ENCODE assay signal across 8 cellular contexts in the genomic region with DNA sequence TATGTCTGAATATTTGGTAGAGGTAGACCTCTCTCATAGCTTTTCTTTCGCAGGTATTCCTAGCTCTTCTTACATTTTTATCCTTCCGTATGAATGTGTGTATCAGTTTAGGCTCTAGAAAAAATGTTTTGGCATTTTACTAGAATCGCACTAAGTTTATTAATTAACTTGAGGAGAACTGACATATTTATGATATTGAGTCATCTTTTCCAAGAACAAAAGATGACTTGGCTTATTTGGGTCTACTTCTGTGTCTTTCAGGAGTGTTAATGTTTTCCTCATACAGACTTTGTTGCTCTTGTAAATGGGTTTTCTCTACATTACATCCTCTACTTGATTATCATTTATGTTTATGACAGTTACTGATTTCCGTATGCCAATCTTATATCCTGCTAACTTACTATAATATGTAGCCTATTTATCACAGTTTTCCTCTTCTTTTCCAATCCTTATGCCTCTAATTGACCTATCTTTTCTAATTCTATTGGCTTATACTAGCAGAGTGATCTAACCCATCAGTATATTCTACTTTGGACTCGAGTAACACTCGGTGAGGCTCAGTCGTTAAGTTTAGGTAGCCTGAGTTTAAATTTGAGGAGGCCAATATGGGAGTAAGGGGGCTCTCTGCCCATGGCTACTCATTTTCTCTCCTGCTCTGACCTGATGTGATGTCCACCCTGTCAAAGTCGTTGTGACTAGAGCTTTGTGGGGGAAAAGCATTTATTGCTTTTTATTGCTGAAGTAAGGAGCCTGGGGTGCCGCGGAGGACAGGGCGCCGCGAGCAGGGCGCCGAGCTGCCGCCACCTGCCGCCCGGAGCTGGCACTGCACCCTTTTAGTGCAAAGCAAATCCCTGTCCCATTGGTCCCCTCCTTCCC. TPM values are rescaled to one million over a fixed set of nuclear protein-coding genes. Genes with fewer than 3 reads are reported as not detected.
A peak's percentile ranks its signal among the peaks of the same experiment; 100 is the strongest.
DNase-seq lines count a peak whose midpoint lies in the region; ATAC-seq and TF ChIP-seq lines count a peak whose summit lies in the region.

No MANE protein-coding gene starts in this region.

- H3K4me3 Mint-ChIP-seq in activated B cell treated with CpG ODN at 0.5 μM for 24 hours: no peak overlapping the region

- peaks cover 15% of the 10 kb centered on the region for H3K27me3 Mint-ChIP-seq in activated B cell treated with CpG ODN at 0.5 μM for 24 hours

- no peaks in the 10 kb centered on the region for H3K36me3 Mint-ChIP-seq in activated B cell treated with CpG ODN at 0.5 μM for 24 hours (ENCODE audit: low read depth)

- POLR2A ChIA-PET in activated B cell treated with CpG ODN at 0.5 μM for 24 hours (lab: Charles Lee): interaction anchor here (0.8 to 3.1 kb wide), 4 partner anchors 48 to 100 kb away, joined by 3 to 16 read pairs (median 6); no protein-coding TSS in a partner anchor

- TF ChIP-seq CTCF in activated B cell treated with CpG ODN at 0.5 μM for 24 hours (IDR thresholded peaks at IDR 0.05): peak; percentile 78

- peak; percentile 27 for DNase-seq in NK-92 treated with Interleukin-12 subunit alpha and Interleukin-12 subunit beta, amount 100 ng/mL, for 24 hours (lab: John Stamatoyannopoulos, UW)
- DNase-seq in NK-92 (lab: John Stamatoyannopoulos, UW; ENCODE audit: unreplicated experiment) (no peak), NCI-H2171 (lab: John Stamatoyannopoulos, UW) (peak; percentile 42), activated B cell treated with CpG ODN at 0.5 μM for 24 hours (peak; percentile 68), T47D (ENCODE audit: low read depth in 1 of 2, low spot score in 1 of 2) (peak; percentile 76 to 77), islet precursor cell (peak; percentile 88)
- peak; percentile 84 for DNase-seq in stimulated activated CD4-positive, alpha-beta T cell treated with anti-CD3 and anti-CD28 coated beads, Interleukin-15, amount 100 ng/mL, for 24 hours

- intact Hi-C loops in activated B cell treated with CpG ODN at 0.5 μM for 24 hours (cut with micrococcal nuclease): loop anchor here (1.0 to 5.0 kb wide), 4 partner anchors 36 to 320 kb away; partner anchors contain the start of gene ST6GALNAC2

- in situ Hi-C loops in T47D (cut with HindIII; ENCODE audit: low pct_unique_long_range_greater_than_20kb, low sequenced_read_pairs): no loop called here

- no peaks in the 10 kb centered on the region for H3K9me3 Mint-ChIP-seq in activated B cell treated with CpG ODN at 0.5 μM for 24 hours

- peak; percentile 98 for ATAC-seq in activated B cell treated with CpG ODN at 0.5 μM for 24 hours (ENCODE audit: low read depth)
- ATAC-seq in HG03025 (IDR thresholded peaks at IDR 0.05; ENCODE audit: low FRiP score, unreplicated experiment): no peak

- no peak overlapping the region for H3K27ac Mint-ChIP-seq in activated B cell treated with CpG ODN at 0.5 μM for 24 hours

- CTCF ChIA-PET in activated B cell treated with CpG ODN at 0.5 μM for 24 hours (lab: Charles Lee): interaction anchor here (0.6 to 3.3 kb wide), 32 partner anchors 9 to 1834 kb away, joined by 3 to 52 read pairs (median 4); partner anchors contain the start of genes ST6GALNAC1 and ST6GALNAC2

- no peaks in the 10 kb centered on the region for H3K4me1 Mint-ChIP-seq in activated B cell treated with CpG ODN at 0.5 μM for 24 hours

RNA-seq across cellular contexts. Expression of gene ST6GALNAC1, which starts 20.0 kb away (rescaled TPM):
- total RNA-seq in activated B cell treated with CpG ODN at 0.5 μM for 24 hours: not detected in 2 replicates

RNA-seq across cellular contexts. Expression of gene ST6GALNAC2, which starts 37.8 kb away (rescaled TPM):
- total RNA-seq in activated B cell treated with CpG ODN at 0.5 μM for 24 hours: not detected in 2 replicates
